ENCODE assay signal across 12 cellular contexts in genomic region chr3:185931777-185932176, GRCh38. TPM values are rescaled to one million over a fixed set of nuclear protein-coding genes. Genes with fewer than 3 reads are reported as not detected.
DNase-seq lines count a peak whose midpoint lies in the region; ATAC-seq, FAIRE-seq and TF ChIP-seq lines count a peak whose summit lies in the region.
"Had no signal": no experiment of that assay in that cellular context is flagged by ENCODE, and none has a peak within 500 bp of the region (broad histone marks: within the 10 kb centered on the region; RNA-seq: fewer than 3 reads in every experiment).

No MANE protein-coding gene starts in this region.

- H3K9me3 Mint-ChIP-seq in HFFc6 (no peaks in the 10 kb centered on the region), astrocyte (ENCODE audit: unreplicated experiment) (no peaks in the 10 kb centered on the region)

- peaks cover 47% of the 10 kb centered on the region for H3K36me3 Mint-ChIP-seq in HFFc6 (ENCODE audit: low read depth)
- no peaks in the 10 kb centered on the region for H3K36me3 Mint-ChIP-seq in astrocyte (ENCODE audit: low read depth, unreplicated experiment)

- no peaks in the 10 kb centered on the region for H3K9me3 ChIP-seq in astrocyte (ENCODE audit: insufficient read depth, low read depth, low read length)
- H3K9me3 ChIP-seq in mucosa of stomach (ENCODE audit: control insufficient read depth, low read length): no peaks in the 10 kb centered on the region
- H3K9me3 ChIP-seq: uterus had no signal

- H3K4me1 ChIP-seq in astrocyte (ENCODE audit: insufficient read depth, low read length): peaks cover 68% of the 10 kb centered on the region
- H3K4me1 ChIP-seq in mucosa of stomach (ENCODE audit: control insufficient read depth, insufficient read depth, low read length): peaks cover 67% of the 10 kb centered on the region

- H3K4me1 Mint-ChIP-seq in HFFc6 (ENCODE audit: low read depth) (peaks cover 91% of the 10 kb centered on the region), astrocyte (ENCODE audit: low read depth, unreplicated experiment) (peaks cover 64% of the 10 kb centered on the region)

- H3K79me2 ChIP-seq in astrocyte (ENCODE audit: insufficient read depth, low read length): peaks cover 100% of the 10 kb centered on the region

- peak overlapping the region; percentile 100 for H3K4me3 Mint-ChIP-seq in HFFc6
- peak overlapping the region; percentile 37 for H3K4me3 Mint-ChIP-seq in astrocyte (ENCODE audit: unreplicated experiment)

- H3K27ac Mint-ChIP-seq in HFFc6: peak overlapping the region; percentile 52
- H3K27ac Mint-ChIP-seq in astrocyte (ENCODE audit: unreplicated experiment): peak overlapping the region; percentile 54

- no peak overlapping the region for H2AFZ ChIP-seq in astrocyte (ENCODE audit: low read depth, low read length)

- DNase-seq in AG04449 (ENCODE audit: low read depth, low spot score) (no peak), HFFc6 (no peak), astrocyte (ENCODE audit: low read depth) (no peak), NCI-H446 (lab: John Stamatoyannopoulos, UW) (no peak), sciatic nerve (ENCODE audit: low spot score) (no peak), SKM-1 treated with dmso at 0.1 percent for 144 hours (lab: John Stamatoyannopoulos, UW; ENCODE audit: unreplicated experiment) (no peak)
- DNase-seq: cortex of kidney, EL, NCI-H1048, uterus had no signal

- TF ChIP-seq CTCF in AG04449 (IDR thresholded peaks at IDR 0.05; ENCODE audit: insufficient read depth, low read length, missing control alignments) (no peak), HFFc6 (IDR thresholded peaks at IDR 0.05) (no peak), astrocyte (IDR thresholded peaks at IDR 0.05; ENCODE audit: insufficient read depth, low read depth, low read length) (no peak)

- no peak for FAIRE-seq in astrocyte (lab: Jason Lieb, UNC)

- H3K9ac ChIP-seq in astrocyte (ENCODE audit: low read length) (peak overlapping the region; percentile 21), mucosa of stomach (ENCODE audit: low read length) (peak overlapping the region; percentile 26)

- H3K27ac ChIP-seq in astrocyte (ENCODE audit: low read depth, low read length): no peak overlapping the region

- POLR2A ChIA-PET in AG04449 (lab: Yijun Ruan, JAX): interaction anchor here (0.7 kb wide), 1 partner anchor 167 kb away, joined by 4 read pairs; no protein-coding TSS in a partner anchor

- peak overlapping the region; percentile 91 for H3K4me2 ChIP-seq in astrocyte (ENCODE audit: low read length)

- peaks cover 100% of the 10 kb centered on the region for H4K20me1 ChIP-seq in astrocyte (ENCODE audit: insufficient read depth, low read length)

- peaks cover 3% of the 10 kb centered on the region for H3K27me3 Mint-ChIP-seq in HFFc6 (ENCODE audit: insufficient read depth)
- H3K27me3 Mint-ChIP-seq in astrocyte (ENCODE audit: low read depth, unreplicated experiment): no peaks in the 10 kb centered on the region

- ATAC-seq in sciatic nerve (no peak), HG02885 (IDR thresholded peaks at IDR 0.05; ENCODE audit: poor library complexity, unreplicated experiment) (no peak)

- peak overlapping the region; percentile 18; the same call in 1 of the 2 replicates for H3K4me3 ChIP-seq in AG04449 (ENCODE audit: low read depth, low read length)
- H3K4me3 ChIP-seq in astrocyte (ENCODE audit: insufficient read depth, low read depth, low read length): peak overlapping the region; percentile 36
- H3K4me3 ChIP-seq in mucosa of stomach (ENCODE audit: low read length): no peak overlapping the region

- H3K36me3 ChIP-seq in astrocyte (ENCODE audit: insufficient read depth, low read length): peaks cover 16% of the 10 kb centered on the region
- no peaks in the 10 kb centered on the region for H3K36me3 ChIP-seq in mucosa of stomach (ENCODE audit: control insufficient read depth, insufficient read depth, low read length)
- H3K36me3 ChIP-seq: uterus had no signal

- intact Hi-C loops in sciatic nerve (cut with DNase I): no loop called here

- no peaks in the 10 kb centered on the region for H3K27me3 ChIP-seq in astrocyte (ENCODE audit: insufficient read depth, low read length)
- no peaks in the 10 kb centered on the region for H3K27me3 ChIP-seq in mucosa of stomach (ENCODE audit: control insufficient read depth, insufficient read depth, low read length)
- H3K27me3 ChIP-seq: uterus had no signal

- CTCF ChIA-PET in AG04449 (lab: Yijun Ruan, JAX): interaction anchor here (1.0 to 5.0 kb wide), 6 partner anchors 10 to 685 kb away, joined by 3 to 33 read pairs (median 11); no protein-coding TSS in a partner anchor

RNA-seq across cellular contexts. Expression of gene TRA2B, which starts 6.0 kb away (rescaled TPM):
- total RNA-seq in HFFc6 (2021; fragmentation: NEBNext Ultra II Directional; extraction: Animal tissue kit (Norgen Biotek cat#: 25700)): 100 to 1,000 TPM; 116 to 151 (median 141) TPM
- total RNA-seq in astrocyte: 112 and 120 TPM in 2 replicates
- total RNA-seq in sciatic nerve: 104 TPM
